29 cellular contexts compared by ENCODE assay signal in genomic region chr12:41096797-41097196, GRCh38.
"Had no signal": no experiment of that assay in that cellular context is flagged by ENCODE, and none has a peak within 500 bp of the region (broad histone marks: within the 10 kb centered on the region; RNA-seq: fewer than 3 reads in every experiment).

No MANE protein-coding gene starts in this region.

- DNase-seq: activated B cell treated with CpG ODN at 0.5 μM for 24 hours; activated CD4-positive, alpha-beta memory T cell treated with anti-CD3 and anti-CD28 coated beads, Interleukin-2, amount 10 ng/mL, durations not matched to agents 7 days and 5 days; activated CD4-positive, alpha-beta T cell treated with anti-CD3 and anti-CD28 coated beads for 4 hours; activated CD4-positive, alpha-beta T cell treated with anti-CD3 and anti-CD28 coated beads, Interleukin-2, amount 10 ng/mL, durations not matched to agents 24 days and 14 days; activated CD4-positive, alpha-beta T cell treated with anti-CD3 and anti-CD28 coated beads, Interleukin-2, amount 50 U/mL, for 48 hours; activated CD4-positive, CD25-positive, alpha-beta regulatory T cell treated with anti-CD3 and anti-CD28 coated beads, Interleukin-2, amount 50 U/mL, for 72 hours; activated CD8-positive, alpha-beta memory T cell treated with anti-CD3 and anti-CD28 coated beads for 24 hours; activated CD8-positive, alpha-beta memory T cell treated with anti-CD3 and anti-CD28 coated beads, Interleukin-2, amount 10 ng/mL, durations not matched to agents 7 days and 5 days; activated CD8-positive, alpha-beta memory T cell treated with anti-CD3 and anti-CD28 coated beads, Interleukin-2, amount 50 U/mL, for 48 hours; activated CD8-positive, alpha-beta T cell treated with anti-CD3 and anti-CD28 coated beads, Interleukin-2, amount 10 ng/mL, durations not matched to agents 7 days and 5 days; activated effector memory CD4-positive, alpha-beta T cell treated with Interleukin-2 at 50 U/mL for 16 hours; activated gamma-delta T cell; activated naive CD4-positive, alpha-beta T cell treated with anti-CD3 and anti-CD28 coated beads, Interleukin-2, amount 10 ng/mL, durations not matched to agents 7 days and 5 days; activated naive CD4-positive, alpha-beta T cell treated with Interleukin-2 at 50 U/mL for 16 hours; activated naive CD8-positive, alpha-beta T cell treated with anti-CD3 and anti-CD28 coated beads, Interleukin-2, amount 10 ng/mL, durations not matched to agents 7 days and 5 days; activated naive CD8-positive, alpha-beta T cell treated with anti-CD3 and anti-CD28 coated beads, Interleukin-2, amount 50 U/mL, for 24 hours; activated T-cell treated with anti-CD3 and anti-CD28 coated beads, Interleukin-2, amount 50 U/mL, for 24 hours; activated T-cell treated with anti-CD3 and anti-CD28 coated beads, Interleukin-2, amount 50 U/mL, for 48 hours; amygdala; anterior cingulate cortex; central memory CD4-positive, alpha-beta T cell; T-cell; T-helper 17 cell; T-helper 9 cell had no signal

- H3K4me1 ChIP-seq: ascending aorta had no signal

- FAIRE-seq: bronchial epithelial cell, TTC549 had no signal

- ATAC-seq: activated CD8-positive, alpha-beta memory T cell treated with anti-CD3 and anti-CD28 coated beads, Interleukin-2, amount 10 ng/mL, durations not matched to agents 7 days and 5 days; activated CD8-positive, alpha-beta T cell treated with anti-CD3 and anti-CD28 coated beads, Interleukin-2, amount 10 ng/mL, durations not matched to agents 7 days and 5 days; activated naive CD8-positive, alpha-beta T cell treated with anti-CD3 and anti-CD28 coated beads, Interleukin-2, amount 50 U/mL, for 24 hours; T-cell; T-helper 17 cell had no signal

- H3K27ac ChIP-seq: ascending aorta, cardiac muscle cell, VCaP had no signal

- H3K27me3 ChIP-seq: ascending aorta, cardiac muscle cell had no signal

- H3K9me3 ChIP-seq: ascending aorta had no signal

- H3K36me3 ChIP-seq: ascending aorta, cardiac muscle cell had no signal

- H3K4me3 ChIP-seq: ascending aorta, cardiac muscle cell had no signal
